1 cellular context compared by ENCODE assay signal in genomic region chr17:12024332-12024731, GRCh38.
TF ChIP-seq lines count a peak whose summit lies in the region.

No MANE protein-coding gene starts in this region.

TF ChIP-seq in IMR-90, 13 proteins besides CTCF, POLR2A, EP300 and RAD21 (continued from another document):
- TF ChIP-seq SMC3 (IDR thresholded peaks at IDR 0.05; ENCODE audit: low read depth, low read length): no peak
